ENCODE assay signal across 19 cellular contexts in genomic region chrX:43898406-43898805, GRCh38. TPM values are rescaled to one million over a fixed set of nuclear protein-coding genes. Genes with fewer than 3 reads are reported as not detected.
DNase-seq lines count a peak whose midpoint lies in the region; ATAC-seq, FAIRE-seq and TF ChIP-seq lines count a peak whose summit lies in the region.
"Had no signal": no experiment of that assay in that cellular context is flagged by ENCODE, and none has a peak within 500 bp of the region (broad histone marks: within the 10 kb centered on the region; RNA-seq: fewer than 3 reads in every experiment).

No MANE protein-coding gene starts in this region.

- no peaks in the 10 kb centered on the region for H4K20me1 ChIP-seq in hepatocyte (ENCODE audit: insufficient read depth, poor library complexity, severe bottlenecking)
- H4K20me1 ChIP-seq: BLaER1 had no signal

- no peak for TF ChIP-seq CTCF in pancreas (IDR thresholded peaks at IDR 0.05)
- TF ChIP-seq CTCF in hepatocyte (IDR thresholded peaks at IDR 0.05; ENCODE audit: poor library complexity), result no peak

- H3K27me3 ChIP-seq in pancreas (peaks cover 0 to 7% (median 4%) of the 10 kb centered on the region in 4 donors), skeletal muscle tissue (ENCODE audit: control insufficient read depth in 3 of 3, insufficient read depth in 3 of 3, low read length in 3 of 3) (no peaks in the 10 kb centered on the region), aorta (ENCODE audit: control insufficient read depth in 1 of 2, insufficient read depth in 2 of 2, low read length in 1 of 2) (no peaks in the 10 kb centered on the region), hepatocyte (no peaks in the 10 kb centered on the region)
- H3K27me3 ChIP-seq: BLaER1 had no signal

- ATAC-seq in Right ventricle myocardium superior (ENCODE audit: poor library complexity) (peak; percentile 46), Right ventricle myocardium inferior (no peak), pancreas (no peak), aorta (ENCODE audit: low FRiP score) (peak; percentile 46)
- ATAC-seq: CD8-positive, alpha-beta T cell had no signal

- H3K9me2 ChIP-seq in hepatocyte (replicated peaks; ENCODE audit: insufficient read depth), result no peaks in the 10 kb centered on the region

- H3K9me3 ChIP-seq in pancreas (no peaks in the 10 kb centered on the region), skeletal muscle tissue (ENCODE audit: control insufficient read depth in 3 of 3, low read length in 3 of 3) (no peaks in the 10 kb centered on the region), aorta (ENCODE audit: control insufficient read depth, low read length) (no peaks in the 10 kb centered on the region), hepatocyte (ENCODE audit: low read depth) (no peaks in the 10 kb centered on the region)
- H3K9me3 ChIP-seq: BLaER1 had no signal

- H3K27ac ChIP-seq in pancreas, result no peak overlapping the region
- H3K27ac ChIP-seq in skeletal muscle tissue (ENCODE audit: low read depth, low read length), result peak overlapping the region; percentile 73
- H3K27ac ChIP-seq in aorta (ENCODE audit: low read depth in 1 of 2, low read length in 2 of 2), result peak overlapping the region in 1 of 2 donors; percentile 82
- no peak overlapping the region for H3K27ac ChIP-seq in hepatocyte
- H3K27ac ChIP-seq: 22Rv1, BLaER1 had no signal

- no peak overlapping the region for H2AFZ ChIP-seq in hepatocyte

- no peak overlapping the region for H3K4me2 ChIP-seq in hepatocyte
- H3K4me2 ChIP-seq: BLaER1 had no signal

- H3K79me2 ChIP-seq in hepatocyte, result no peaks in the 10 kb centered on the region

- no peaks in the 10 kb centered on the region for H3K36me3 ChIP-seq in pancreas
- H3K36me3 ChIP-seq in skeletal muscle tissue (ENCODE audit: control insufficient read depth in 3 of 3, insufficient read depth in 3 of 3, low read length in 3 of 3), result no peaks in the 10 kb centered on the region
- H3K36me3 ChIP-seq in aorta (ENCODE audit: control insufficient read depth in 1 of 2, insufficient read depth in 2 of 2, low read length in 1 of 2), result no peaks in the 10 kb centered on the region
- H3K36me3 ChIP-seq in hepatocyte (replicated peaks; ENCODE audit: insufficient read depth, low read depth), result no peaks in the 10 kb centered on the region
- H3K36me3 ChIP-seq: BLaER1 had no signal

- H3K9ac ChIP-seq in skeletal muscle tissue (ENCODE audit: low read depth in 1 of 3, low read length in 3 of 3), result no peak overlapping the region
- H3K9ac ChIP-seq: BLaER1 had no signal

- WGBS in pancreas, 2 donors, result 31 to 47% methylated on average over 1 of the region's 1 CpG
- 10 to 11% methylated on average over 1 of the region's 1 CpG for WGBS in aorta, 2 donors
- 56% methylated on average over 1 of the region's 1 CpG for WGBS in hepatocyte (ENCODE audit: low lambda C conversion rate, missing lambda C conversion rate)

- H3K4me1 ChIP-seq in pancreas (no peaks in the 10 kb centered on the region), skeletal muscle tissue (ENCODE audit: control insufficient read depth in 3 of 3, insufficient read depth in 3 of 3, low read length in 3 of 3) (peaks cover 3 to 14% (median 13%) of the 10 kb centered on the region in 3 donors), aorta (ENCODE audit: control insufficient read depth in 1 of 2, insufficient read depth in 2 of 2, low read length in 2 of 2) (no peaks in the 10 kb centered on the region), hepatocyte (ENCODE audit: insufficient read depth) (no peaks in the 10 kb centered on the region)
- H3K4me1 ChIP-seq: BLaER1 had no signal

- H3K4me3 ChIP-seq in pancreas (no peak overlapping the region), skeletal muscle tissue (ENCODE audit: low read length in 3 of 3) (no peak overlapping the region), aorta (ENCODE audit: low read length in 2 of 2) (no peak overlapping the region), hepatocyte (no peak overlapping the region)
- H3K4me3 ChIP-seq: BLaER1 had no signal

- peak; percentile 66 for FAIRE-seq in pancreas (lab: Jason Lieb, UNC)
- FAIRE-seq: G401.6, GM12891, GM19239, H1 had no signal

- DNase-seq in Right ventricle myocardium superior (no peak), Right ventricle myocardium inferior (ENCODE audit: missing footprints) (no peak), pancreas (no peak), aorta (no peak), DMS114 treated with DMSO at 0.1 percent for 48 hours (lab: John Stamatoyannopoulos, UW; ENCODE audit: unreplicated experiment) (no peak), C1 segment of cervical spinal cord (lab: John Stamatoyannopoulos, UW) (no peak), hepatocyte (ENCODE audit: low spot score) (no peak)
- DNase-seq: CD8-positive, alpha-beta T cell; COR-L47; DMS 273 treated with DMSO at 0.1 percent for 48 hours; H9 had no signal

- intact Hi-C loops in Right ventricle myocardium superior (cut with DNase I) (no loop called here), Right ventricle myocardium inferior (cut with DNase I) (no loop called here), pancreas (cut with DNase I) (no loop called here), aorta (cut with DNase I) (no loop called here)

RNA-seq across cellular contexts. Expression of gene MAOB, which starts 16.2 kb away (rescaled TPM):
- total RNA-seq in Right ventricle myocardium superior, result 133 TPM
- 126 TPM for total RNA-seq in Right ventricle myocardium inferior
- 10 to 100 TPM in 1 of 6 donors, 1 to 10 TPM in 5; 3.1 to 10.7 (median 5.7) TPM for total RNA-seq in pancreas
- 10 to 100 TPM in 1 of 2 donors, 1 to 10 TPM in 1; 4.9 to 15.1 TPM for polyA plus RNA-seq in pancreas
- 1.0 TPM for total RNA-seq in skeletal muscle tissue
- 10 to 100 TPM; 35.0 to 44.7 TPM for total RNA-seq in aorta
- 10 to 100 TPM; 12.6 to 59.6 TPM for polyA plus RNA-seq in aorta
- 47.0 and 54.8 TPM in 2 replicates for total RNA-seq in hepatocyte
- 65.1 and 80.5 TPM in 2 replicates for polyA plus RNA-seq in hepatocyte
- total RNA-seq: A673; CD8-positive, alpha-beta T cell had no signal

Comparison
In these comparisons a context has a peak if more than half of its experiments do, and no peak if none do; other contexts are left out.
1. ATAC-seq: peak in Right ventricle myocardium superior (single experiment) and aorta (single experiment); none in Right ventricle myocardium inferior (single experiment) and pancreas (0 of 4).